19 cellular contexts compared by ENCODE assay signal in genomic region chr2:5976626-5977025, GRCh38.
DNase-seq lines count a peak whose midpoint lies in the region; ATAC-seq, FAIRE-seq and TF ChIP-seq lines count a peak whose summit lies in the region.
"Had no signal": no experiment of that assay in that cellular context is flagged by ENCODE, and none has a peak within 500 bp of the region (broad histone marks: within the 10 kb centered on the region; RNA-seq: fewer than 3 reads in every experiment).

No MANE protein-coding gene starts in this region.

- no peaks in the 10 kb centered on the region for H3K36me3 Mint-ChIP-seq in neural progenitor cell
- H3K36me3 Mint-ChIP-seq: CD4-positive, CD25-positive, alpha-beta regulatory T cell; IgD-negative memory B cell had no signal

- no peak overlapping the region for H2BK20ac ChIP-seq in H1 (ENCODE audit: low read length)

- H2AK5ac ChIP-seq in H1 (ENCODE audit: low read depth, low read length), result no peak overlapping the region

- H3K27ac Mint-ChIP-seq in neural progenitor cell, result peak overlapping the region; percentile 82
- H3K27ac Mint-ChIP-seq: CD4-positive, CD25-positive, alpha-beta regulatory T cell; IgD-negative memory B cell had no signal

- H3K23ac ChIP-seq in H1 (ENCODE audit: insufficient read length), result no peak overlapping the region

- H2BK12ac ChIP-seq in H1 (ENCODE audit: low read depth, low read length), result no peak overlapping the region

- H3K36me3 ChIP-seq in HUES48 (ENCODE audit: control insufficient read depth, insufficient read depth, low read length), result no peaks in the 10 kb centered on the region
- H3K36me3 ChIP-seq in H1 (ENCODE audit: control insufficient read depth in 2 of 4, insufficient read depth in 4 of 4, low read length in 3 of 4), result no peaks in the 10 kb centered on the region
- no peaks in the 10 kb centered on the region for H3K36me3 ChIP-seq in neural progenitor cell
- no peaks in the 10 kb centered on the region for H3K36me3 ChIP-seq in smooth muscle cell (ENCODE audit: low read depth)
- H3K36me3 ChIP-seq: BLaER1 treated with 17β-estradiol and CSF1 and Interleukin-3, amounts not matched to agents 10 nM and 100 nM had no signal

- H3K79me1 ChIP-seq in H1 (ENCODE audit: low read depth, low read length), result no peaks in the 10 kb centered on the region

- peaks cover 41% of the 10 kb centered on the region for H3F3A ChIP-seq in neural progenitor cell (ENCODE audit: low read depth)
- no peaks in the 10 kb centered on the region for H3F3A ChIP-seq in smooth muscle cell (ENCODE audit: low read depth)

- H3K4me3 ChIP-seq in HUES48 (ENCODE audit: low read depth, low read length) (no peak overlapping the region), H1 (ENCODE audit: extremely low read depth in 1 of 4, insufficient read depth in 2 of 4, low read depth in 3 of 4, low read length in 4 of 4) (no peak overlapping the region), neural progenitor cell (no peak overlapping the region), smooth muscle cell (no peak overlapping the region)
- H3K4me3 ChIP-seq: BLaER1 treated with 17β-estradiol and CSF1 and Interleukin-3, amounts not matched to agents 10 nM and 100 nM had no signal

- DNase-seq in NCI-H82 (lab: John Stamatoyannopoulos, UW), result peak; percentile 22
- DNase-seq in NCI-H82 treated with DMSO at 0.1 percent for 48 hours (lab: John Stamatoyannopoulos, UW; ENCODE audit: unreplicated experiment), result no peak
- no peak for DNase-seq in H1 (ENCODE audit: low read depth in 1 of 2, low spot score in 2 of 2)
- DNase-seq in neural progenitor cell (ENCODE audit: low spot score), result no peak
- no peak for DNase-seq in smooth muscle cell (lab: John Stamatoyannopoulos, UW; ENCODE audit: unreplicated experiment)
- DNase-seq in iPS-NIHi7 (ENCODE audit: extremely low spot score), result no peak
- DNase-seq: ACHN; Calu3; CD4-positive, CD25-positive, alpha-beta regulatory T cell; DMS79 treated with DMSO at 0.1 percent for 48 hours; EL; GDM1 had no signal

- CTCF ChIA-PET in H1 (lab: Charles Lee; ENCODE audit: partially characterized antibody), result interaction anchor here (0.6 to 1.6 kb wide), 6 partner anchors 8 to 62 kb away, joined by 3 to 7 read pairs (median 4); no protein-coding TSS in a partner anchor

- H4K91ac ChIP-seq in H1 (replicated peaks; ENCODE audit: insufficient read length, low read length), result no peak overlapping the region

- H2AFZ ChIP-seq in H1 (ENCODE audit: low read length), result no peak overlapping the region
- no peak overlapping the region for H2AFZ ChIP-seq in neural progenitor cell (replicated peaks)
- no peak overlapping the region for H2AFZ ChIP-seq in smooth muscle cell (ENCODE audit: low read depth)

- no peak for TF ChIP-seq CTCF in H1 (IDR thresholded peaks at IDR 0.05; ENCODE audit: control extremely low read depth in 1 of 3, insufficient read depth in 1 of 3, low read depth in 1 of 3, low read length in 3 of 3)
- TF ChIP-seq CTCF in neural progenitor cell (IDR thresholded peaks at IDR 0.05), result no peak
- TF ChIP-seq CTCF in smooth muscle cell (IDR thresholded peaks at IDR 0.05; ENCODE audit: borderline replicate concordance, insufficient read depth, poor library complexity, severe bottlenecking), result no peak

- peaks cover 3% of the 10 kb centered on the region; the same call in 1 of the 2 replicates for H3K23me2 ChIP-seq in H1 (ENCODE audit: low read depth, low read length)

- WGBS in H1 (ENCODE audit: extremely low coverage in 1 of 2, insufficient coverage in 1 of 2, insufficient read length in 1 of 2, insufficient replicate concordance in 2 of 2, low coverage in 1 of 2, low lambda C conversion rate in 2 of 2, missing lambda C conversion rate in 1 of 2), 2 experiments, result 94% methylated on average over 7 of the region's 7 CpGs; no CpG with 5 or more reads in 1 of the 2 experiments
- WGBS in smooth muscle cell (ENCODE audit: low lambda C conversion rate), result 48% methylated on average over 7 of the region's 7 CpGs

- H3K18ac ChIP-seq in H1 (ENCODE audit: extremely low read depth, low read length), result no peak overlapping the region

- H3K9me3 ChIP-seq in HUES48 (ENCODE audit: control insufficient read depth, insufficient read depth, low read length) (no peaks in the 10 kb centered on the region), H1 (ENCODE audit: insufficient read depth in 2 of 2, low read depth in 1 of 2, low read length in 1 of 2) (no peaks in the 10 kb centered on the region), neural progenitor cell (ENCODE audit: low read depth) (no peaks in the 10 kb centered on the region), smooth muscle cell (replicated peaks; ENCODE audit: low read depth) (no peaks in the 10 kb centered on the region)
- H3K9me3 ChIP-seq: BLaER1 treated with 17β-estradiol and CSF1 and Interleukin-3, amounts not matched to agents 10 nM and 100 nM had no signal

- peaks cover 8% of the 10 kb centered on the region for H3K9me3 Mint-ChIP-seq in neural progenitor cell
- H3K9me3 Mint-ChIP-seq: IgD-negative memory B cell had no signal

- no peaks in the 10 kb centered on the region for H3K27me3 ChIP-seq in HUES48 (ENCODE audit: control insufficient read depth, insufficient read depth, low read length)
- no peaks in the 10 kb centered on the region for H3K27me3 ChIP-seq in H1 (replicated peaks in 1 of 4; ENCODE audit: control insufficient read depth in 3 of 4, extremely low read depth in 1 of 4, insufficient read depth in 3 of 4, low read length in 3 of 4)
- no peaks in the 10 kb centered on the region for H3K27me3 ChIP-seq in neural progenitor cell
- no peaks in the 10 kb centered on the region for H3K27me3 ChIP-seq in smooth muscle cell (ENCODE audit: low read depth)

- TF ChIP-seq EP300 in H1 (IDR thresholded peaks at IDR 0.05; ENCODE audit: borderline replicate concordance in 1 of 2, low read depth in 2 of 2, low read length in 2 of 2), result no peak

- no peak overlapping the region for H3K4me3 Mint-ChIP-seq in neural progenitor cell
- H3K4me3 Mint-ChIP-seq: CD4-positive, CD25-positive, alpha-beta regulatory T cell; IgD-negative memory B cell had no signal

- H4K5ac ChIP-seq in H1 (ENCODE audit: insufficient read length, low read depth, low read length), result no peak overlapping the region

- H3K4me1 ChIP-seq in HUES48 (ENCODE audit: control insufficient read depth, insufficient read depth, low read length) (peaks cover 40% of the 10 kb centered on the region), H1 (replicated peaks in 1 of 4; ENCODE audit: control insufficient read depth in 3 of 4, insufficient read depth in 4 of 4, low read length in 3 of 4) (peaks cover 8 to 28% (median 15%) of the 10 kb centered on the region in 4 experiments), neural progenitor cell (peaks cover 36% of the 10 kb centered on the region), smooth muscle cell (ENCODE audit: low read depth) (peaks cover 29% of the 10 kb centered on the region)

- H4K20me1 ChIP-seq in H1 (replicated peaks in 1 of 2; ENCODE audit: control insufficient read depth in 1 of 2, insufficient read depth in 2 of 2, low read length in 2 of 2) (no peaks in the 10 kb centered on the region), neural progenitor cell (ENCODE audit: low read depth) (no peaks in the 10 kb centered on the region), smooth muscle cell (ENCODE audit: low read depth) (no peaks in the 10 kb centered on the region)
- H4K20me1 ChIP-seq: BLaER1 treated with 17β-estradiol and CSF1 and Interleukin-3, amounts not matched to agents 10 nM and 100 nM had no signal

- H3K79me2 ChIP-seq in H1 (ENCODE audit: control insufficient read depth in 1 of 2, insufficient read depth in 2 of 2, low read length in 2 of 2) (no peaks in the 10 kb centered on the region), neural progenitor cell (ENCODE audit: low read depth) (no peaks in the 10 kb centered on the region), smooth muscle cell (ENCODE audit: low read depth) (no peaks in the 10 kb centered on the region)

- no peak overlapping the region for H2BK5ac ChIP-seq in H1 (ENCODE audit: low read depth, low read length)

- H4K8ac ChIP-seq in H1 (ENCODE audit: extremely low read depth, insufficient read depth, low read length), result no peak overlapping the region

- POLR2A ChIA-PET in H1 (lab: Charles Lee; ENCODE audit: partially characterized antibody), result no interaction called here

- H3K56ac ChIP-seq in H1 (replicated peaks; ENCODE audit: insufficient read length, low read depth, low read length), result no peak overlapping the region

- ATAC-seq in GM21526 (IDR thresholded peaks at IDR 0.05; ENCODE audit: low FRiP score, unreplicated experiment), result no peak
- ATAC-seq: HCT116 had no signal

- 0 out of 2 replicates have a peak overlapping the region, but pooled peaks have one; percentile 37 for H2BK15ac ChIP-seq in H1 (ENCODE audit: low read length)

- H3K4me2 ChIP-seq in H1 (ENCODE audit: insufficient read depth in 1 of 2, low read depth in 2 of 2, low read length in 2 of 2), result 0 out of 4 replicates have a peak overlapping the region, but pooled peaks of 1 of the 2 experiments have one; percentile 15
- no peak overlapping the region for H3K4me2 ChIP-seq in neural progenitor cell
- H3K4me2 ChIP-seq in smooth muscle cell, result no peak overlapping the region
- H3K4me2 ChIP-seq: BLaER1 treated with 17β-estradiol and CSF1 and Interleukin-3, amounts not matched to agents 10 nM and 100 nM had no signal

- TF ChIP-seq RAD21 in H1 (IDR thresholded peaks at IDR 0.05 in 1 of 2, conservative IDR thresholded peaks at IDR 0.05 in 1 of 2; ENCODE audit: low read depth in 2 of 2, low read length in 2 of 2), result no peak

- no peak overlapping the region for H2BK120ac ChIP-seq in H1 (replicated peaks; ENCODE audit: low read depth, low read length)

- H3K4me1 Mint-ChIP-seq in neural progenitor cell, result peaks cover 71% of the 10 kb centered on the region
- H3K4me1 Mint-ChIP-seq: CD4-positive, CD25-positive, alpha-beta regulatory T cell; IgD-negative memory B cell had no signal

- FAIRE-seq in H1 (lab: Jason Lieb, UNC), result no peak
- FAIRE-seq: GM12892, H54 had no signal

- H3K27ac ChIP-seq in HUES48 (ENCODE audit: low read depth, low read length) (peak overlapping the region; percentile 66), H1 (ENCODE audit: low read depth, low read length) (no peak overlapping the region), neural progenitor cell (no peak overlapping the region), smooth muscle cell (ENCODE audit: low read depth) (no peak overlapping the region)
- H3K27ac ChIP-seq: BLaER1 treated with 17β-estradiol and CSF1 and Interleukin-3, amounts not matched to agents 10 nM and 100 nM had no signal

- H3K27me3 Mint-ChIP-seq in neural progenitor cell (ENCODE audit: insufficient read depth, low read depth), result peaks cover 5% of the 10 kb centered on the region
- H3K27me3 Mint-ChIP-seq: CD4-positive, CD25-positive, alpha-beta regulatory T cell; IgD-negative memory B cell had no signal

- H3K14ac ChIP-seq in H1 (ENCODE audit: insufficient read length), result no peak overlapping the region

- TF ChIP-seq POLR2A in H1 (IDR thresholded peaks at IDR 0.05; ENCODE audit: control extremely low read depth in 1 of 2, low read depth in 2 of 2, low read length in 2 of 2), result no peak

- no peak overlapping the region for H3K4ac ChIP-seq in H1 (replicated peaks; ENCODE audit: insufficient read length, low read depth, low read length)

- no peak overlapping the region for H3K9ac ChIP-seq in HUES48 (ENCODE audit: low read depth, low read length)
- no peak overlapping the region for H3K9ac ChIP-seq in H1 (replicated peaks in 1 of 4; ENCODE audit: extremely low read depth in 1 of 4, low read depth in 3 of 4, low read length in 3 of 4)
- no peak overlapping the region for H3K9ac ChIP-seq in neural progenitor cell
- no peak overlapping the region for H3K9ac ChIP-seq in smooth muscle cell (ENCODE audit: low read depth)
- H3K9ac ChIP-seq: BLaER1 treated with 17β-estradiol and CSF1 and Interleukin-3, amounts not matched to agents 10 nM and 100 nM had no signal
